Comparison of ENCODE assay signal across 12 cellular contexts in genomic region chr14:101119830-101120571, GRCh38.
DNase-seq lines count a peak whose midpoint lies in the region; ATAC-seq and TF ChIP-seq lines count a peak whose summit lies in the region.
"Had no signal": no experiment of that assay in that cellular context is flagged by ENCODE, and none has a peak within 500 bp of the region (broad histone marks: within the 10 kb centered on the region; RNA-seq: fewer than 3 reads in every experiment).

No MANE protein-coding gene starts in this region.

- no peaks in the 10 kb centered on the region for H3K36me3 Mint-ChIP-seq in osteocyte (ENCODE audit: unreplicated experiment)

- ATAC-seq in heart left ventricle (peak in 3 of 4 donors; percentile 56 to 68 (median 58)), GM18517 (IDR thresholded peaks at IDR 0.05; ENCODE audit: unreplicated experiment) (no peak)

- H3K4me2 ChIP-seq in BLaER1 treated with 17β-estradiol and CSF1 and Interleukin-3, amounts not matched to agents 10 nM and 100 nM = peak overlapping the region; percentile 86 to 98 (median 93)

- H3K9me3 Mint-ChIP-seq in osteocyte (ENCODE audit: unreplicated experiment) = no peaks in the 10 kb centered on the region

- H3K9me3 ChIP-seq in BLaER1 treated with 17β-estradiol and CSF1 and Interleukin-3, amounts not matched to agents 10 nM and 100 nM (replicated peaks in 1 of 11) = no peaks in the 10 kb centered on the region
- H3K9me3 ChIP-seq in heart left ventricle = no peaks in the 10 kb centered on the region

- intact Hi-C loops in heart left ventricle (cut with DNase I) = no loop called here

- H3K4me3 Mint-ChIP-seq in osteocyte (ENCODE audit: unreplicated experiment) = no peak overlapping the region

- H3K27me3 ChIP-seq in BLaER1 treated with 17β-estradiol and CSF1 and Interleukin-3, amounts not matched to agents 10 nM and 100 nM = no peaks in the 10 kb centered on the region
- peaks cover 0 to 5% (median 0%) of the 10 kb centered on the region in 9 donors for H3K27me3 ChIP-seq in heart left ventricle

- peak overlapping the region; percentile 45 for H3K27ac Mint-ChIP-seq in osteocyte (ENCODE audit: unreplicated experiment)

- TF ChIP-seq POLR2A in heart left ventricle (IDR thresholded peaks at IDR 0.05) = no peak

- no peaks in the 10 kb centered on the region; a peak in 1 of 22 replicates for H3K36me3 ChIP-seq in BLaER1 treated with 17β-estradiol and CSF1 and Interleukin-3, amounts not matched to agents 10 nM and 100 nM
- no peaks in the 10 kb centered on the region for H3K36me3 ChIP-seq in heart left ventricle

- H3K27ac ChIP-seq in BLaER1 treated with 17β-estradiol and CSF1 and Interleukin-3, amounts not matched to agents 10 nM and 100 nM = peak overlapping the region; percentile 85 to 97 (median 95)
- H3K27ac ChIP-seq in heart left ventricle = peak overlapping the region in 11 of 12 donors; percentile 33 to 90 (median 53)
- H3K27ac ChIP-seq: C4-2B, RWPE1 had no signal

- H3K9ac ChIP-seq in BLaER1 treated with 17β-estradiol and CSF1 and Interleukin-3, amounts not matched to agents 10 nM and 100 nM = peak overlapping the region; percentile 79 to 91 (median 87)

- peaks cover 21% of the 10 kb centered on the region for H3K4me1 Mint-ChIP-seq in osteocyte (ENCODE audit: unreplicated experiment)

- TF ChIP-seq CTCF in heart left ventricle (IDR thresholded peaks at IDR 0.05) = no peak
- no peak for TF ChIP-seq CTCF in osteocyte (IDR thresholded peaks at IDR 0.05)

- 43 to 51% (median 48%) methylated on average over 19 to 20 of the region's 20 CpGs for WGBS in heart left ventricle, 4 donors

- H3K4me1 ChIP-seq in BLaER1 treated with 17β-estradiol and CSF1 and Interleukin-3, amounts not matched to agents 10 nM and 100 nM = peaks cover 47 to 86% (median 61%) of the 10 kb centered on the region in 10 experiments
- peaks cover 0 to 16% (median 2%) of the 10 kb centered on the region in 12 donors for H3K4me1 ChIP-seq in heart left ventricle

- no peaks in the 10 kb centered on the region for H4K20me1 ChIP-seq in BLaER1 treated with 17β-estradiol and CSF1 and Interleukin-3, amounts not matched to agents 10 nM and 100 nM

- H3K4me3 ChIP-seq in BLaER1 treated with 17β-estradiol and CSF1 and Interleukin-3, amounts not matched to agents 10 nM and 100 nM = peak overlapping the region; percentile 50 to 71 (median 60)
- peak overlapping the region in 9 of 12 donors; percentile 1 to 46 (median 28) for H3K4me3 ChIP-seq in heart left ventricle

- peaks cover 3% of the 10 kb centered on the region for H3K27me3 Mint-ChIP-seq in osteocyte (ENCODE audit: unreplicated experiment)

- peak; percentile 36 for DNase-seq in NCI-H69 (lab: John Stamatoyannopoulos, UW)
- peak in 2 of 5 donors; percentile 39 to 46 for DNase-seq in heart left ventricle
- DNase-seq in osteocyte (ENCODE audit: extremely low spot score, unreplicated experiment) = peak; percentile 63
- no peak for DNase-seq in DMS79 treated with DMSO at 0.1 percent for 48 hours (lab: John Stamatoyannopoulos, UW)
- DNase-seq in SHP77 treated with DMSO at 0.1 percent for 48 hours (lab: John Stamatoyannopoulos, UW) = no peak
- no peak for DNase-seq in AG08396 (ENCODE audit: low spot score)
- DNase-seq: activated CD4-positive, alpha-beta T cell treated with anti-CD3 and anti-CD28 coated beads for 4 hours; NCI-H1694 had no signal

Comparison
In these comparisons a context has a peak if more than half of its experiments do, and no peak if none do; other contexts are left out.
1. DNase-seq: peak in NCI-H69 (single experiment) and osteocyte (single experiment); none in DMS79 treated with DMSO at 0.1 percent for 48 hours (single experiment), SHP77 treated with DMSO at 0.1 percent for 48 hours (single experiment) and AG08396 (single experiment).